Comparison of ENCODE assay signal across 3 cellular contexts in the genomic region with DNA sequence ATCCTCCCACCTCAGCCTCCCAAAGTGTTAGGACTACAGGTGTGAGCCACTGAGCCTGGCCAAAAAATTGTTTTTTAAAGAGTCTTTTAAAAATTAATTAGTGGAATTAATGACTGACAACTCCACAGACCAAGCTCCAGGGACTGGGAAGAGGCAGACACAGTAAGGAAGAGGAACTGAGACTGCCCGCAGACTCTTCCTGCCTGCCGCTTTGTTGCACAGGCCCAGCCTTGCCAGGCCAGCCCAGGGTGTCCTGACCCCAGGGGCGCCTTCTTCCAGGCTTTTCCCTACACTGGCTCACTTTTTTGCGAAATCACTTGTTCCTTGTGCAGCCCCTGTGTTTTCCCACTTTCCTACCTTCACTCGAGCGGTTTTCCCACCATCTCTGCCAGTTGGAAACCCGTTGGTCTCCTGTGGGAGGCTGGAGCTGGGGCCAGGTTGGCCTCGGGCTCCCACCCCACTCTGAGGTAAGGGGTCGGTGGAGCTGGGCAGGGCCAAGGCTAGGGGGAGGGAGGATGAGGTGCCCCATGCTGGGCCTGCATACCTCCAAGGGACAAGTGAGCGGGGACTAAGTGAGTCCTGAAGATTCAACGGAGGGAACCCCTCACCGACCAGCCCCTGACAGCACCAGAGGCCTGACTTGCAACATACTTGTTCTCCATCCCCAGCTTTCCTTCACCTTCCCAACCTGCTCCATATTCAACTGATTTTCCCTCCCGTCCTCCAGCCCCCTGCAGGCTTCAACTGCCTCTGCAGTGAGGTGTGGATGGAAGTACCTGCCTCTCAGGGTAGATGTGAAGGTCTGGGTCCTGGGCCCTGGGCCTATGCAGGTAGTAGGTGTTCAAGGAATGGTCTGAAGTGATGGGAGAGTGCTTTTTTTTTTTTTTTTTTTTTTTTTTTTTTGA.
A peak's percentile ranks its signal among the peaks of the same experiment; 100 is the strongest.
TF ChIP-seq lines count a peak whose summit lies in the region.

No MANE protein-coding gene starts in this region.

TF ChIP-seq in A549, 52 proteins besides CTCF, POLR2A, EP300 and RAD21:
- TF ChIP-seq HOXB5 (CRISPR knock-in tag; IDR thresholded peaks at IDR 0.05) (no peak), HEYL (CRISPR knock-in tag; IDR thresholded peaks at IDR 0.05) (no peak), HOXA7 (CRISPR knock-in tag; IDR thresholded peaks at IDR 0.05) (no peak), FOXS1 (CRISPR knock-in tag; IDR thresholded peaks at IDR 0.05) (no peak), RCOR1 (IDR thresholded peaks at IDR 0.05; ENCODE audit: low read depth, low read length) (no peak), CHD2 (IDR thresholded peaks at IDR 0.05; ENCODE audit: low read length, partially characterized antibody) (no peak), EHMT2 (IDR thresholded peaks at IDR 0.05; ENCODE audit: low read depth) (no peak), ZSCAN20 (CRISPR knock-in tag; IDR thresholded peaks at IDR 0.05) (no peak), ZNF302 (CRISPR knock-in tag; IDR thresholded peaks at IDR 0.05) (no peak), HOXB13 (CRISPR knock-in tag; IDR thresholded peaks at IDR 0.05; ENCODE audit: low read depth) (no peak), PHF8 (IDR thresholded peaks at IDR 0.05; ENCODE audit: borderline replicate concordance, low read depth) (no peak), NPAS2 (CRISPR knock-in tag; IDR thresholded peaks at IDR 0.05; ENCODE audit: borderline replicate concordance) (no peak), FOSL2 (IDR thresholded peaks at IDR 0.05) (no peak), FOSL2 (CRISPR knock-in tag; IDR thresholded peaks at IDR 0.05) (no peak), TP53 (CRISPR knock-in tag; IDR thresholded peaks at IDR 0.05) (no peak), RNF2 (IDR thresholded peaks at IDR 0.05; ENCODE audit: borderline replicate concordance, low read depth) (no peak), EHF (CRISPR knock-in tag; IDR thresholded peaks at IDR 0.05) (no peak), SREBF2 (IDR thresholded peaks at IDR 0.05) (no peak)
- TF ChIP-seq, protein P1, sequence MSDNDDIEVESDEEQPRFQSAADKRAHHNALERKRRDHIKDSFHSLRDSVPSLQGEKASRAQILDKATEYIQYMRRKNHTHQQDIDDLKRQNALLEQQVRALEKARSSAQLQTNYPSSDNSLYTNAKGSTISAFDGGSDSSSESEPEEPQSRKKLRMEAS (IDR thresholded peaks at IDR 0.05): no peak
- TF ChIP-seq, protein P2, sequence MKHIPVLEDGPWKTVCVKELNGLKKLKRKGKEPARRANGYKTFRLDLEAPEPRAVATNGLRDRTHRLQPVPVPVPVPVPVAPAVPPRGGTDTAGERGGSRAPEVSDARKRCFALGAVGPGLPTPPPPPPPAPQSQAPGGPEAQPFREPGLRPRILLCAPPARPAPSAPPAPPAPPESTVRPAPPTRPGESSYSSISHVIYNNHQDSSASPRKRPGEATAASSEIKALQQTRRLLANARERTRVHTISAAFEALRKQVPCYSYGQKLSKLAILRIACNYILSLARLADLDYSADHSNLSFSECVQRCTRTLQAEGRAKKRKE (CRISPR knock-in tag; IDR thresholded peaks at IDR 0.05; ENCODE audit: low read depth): no peak

TF ChIP-seq in GM23338, 12 proteins besides CTCF, POLR2A, EP300 and RAD21 (continues in another document):
- TF ChIP-seq ZNF114 (CRISPR knock-in tag; IDR thresholded peaks at IDR 0.05) (no peak), ZNF331 (CRISPR knock-in tag; IDR thresholded peaks at IDR 0.05; ENCODE audit: low read depth) (no peak), EZH2phosphoT487 (IDR thresholded peaks at IDR 0.05; ENCODE audit: unreplicated experiment) (no peak), NANOG (IDR thresholded peaks at IDR 0.05; ENCODE audit: borderline replicate concordance) (no peak), EZH2 (IDR thresholded peaks at IDR 0.05; ENCODE audit: low read depth, unreplicated experiment) (no peak), POLR2AphosphoS5 (IDR thresholded peaks at IDR 0.05; ENCODE audit: low read depth) (no peak), JUNB (IDR thresholded peaks at IDR 0.05; ENCODE audit: unreplicated experiment) (no peak), STAT1 (IDR thresholded peaks at IDR 0.05; ENCODE audit: unreplicated experiment) (no peak)
- TF ChIP-seq, protein P3, sequence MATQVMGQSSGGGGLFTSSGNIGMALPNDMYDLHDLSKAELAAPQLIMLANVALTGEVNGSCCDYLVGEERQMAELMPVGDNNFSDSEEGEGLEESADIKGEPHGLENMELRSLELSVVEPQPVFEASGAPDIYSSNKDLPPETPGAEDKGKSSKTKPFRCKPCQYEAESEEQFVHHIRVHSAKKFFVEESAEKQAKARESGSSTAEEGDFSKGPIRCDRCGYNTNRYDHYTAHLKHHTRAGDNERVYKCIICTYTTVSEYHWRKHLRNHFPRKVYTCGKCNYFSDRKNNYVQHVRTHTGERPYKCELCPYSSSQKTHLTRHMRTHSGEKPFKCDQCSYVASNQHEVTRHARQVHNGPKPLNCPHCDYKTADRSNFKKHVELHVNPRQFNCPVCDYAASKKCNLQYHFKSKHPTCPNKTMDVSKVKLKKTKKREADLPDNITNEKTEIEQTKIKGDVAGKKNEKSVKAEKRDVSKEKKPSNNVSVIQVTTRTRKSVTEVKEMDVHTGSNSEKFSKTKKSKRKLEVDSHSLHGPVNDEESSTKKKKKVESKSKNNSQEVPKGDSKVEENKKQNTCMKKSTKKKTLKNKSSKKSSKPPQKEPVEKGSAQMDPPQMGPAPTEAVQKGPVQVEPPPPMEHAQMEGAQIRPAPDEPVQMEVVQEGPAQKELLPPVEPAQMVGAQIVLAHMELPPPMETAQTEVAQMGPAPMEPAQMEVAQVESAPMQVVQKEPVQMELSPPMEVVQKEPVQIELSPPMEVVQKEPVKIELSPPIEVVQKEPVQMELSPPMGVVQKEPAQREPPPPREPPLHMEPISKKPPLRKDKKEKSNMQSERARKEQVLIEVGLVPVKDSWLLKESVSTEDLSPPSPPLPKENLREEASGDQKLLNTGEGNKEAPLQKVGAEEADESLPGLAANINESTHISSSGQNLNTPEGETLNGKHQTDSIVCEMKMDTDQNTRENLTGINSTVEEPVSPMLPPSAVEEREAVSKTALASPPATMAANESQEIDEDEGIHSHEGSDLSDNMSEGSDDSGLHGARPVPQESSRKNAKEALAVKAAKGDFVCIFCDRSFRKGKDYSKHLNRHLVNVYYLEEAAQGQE (IDR thresholded peaks at IDR 0.05; ENCODE audit: unreplicated experiment): no peak

TF ChIP-seq in HepG2, 621 proteins besides CTCF, POLR2A, EP300 and RAD21:
- TF ChIP-seq SIN3A (IDR thresholded peaks at IDR 0.05; ENCODE audit: borderline replicate concordance, low read depth, low read length) (no peak), FOXC1 (CRISPR knock-in tag; IDR thresholded peaks at IDR 0.05; ENCODE audit: borderline replicate concordance) (no peak), TCF12 (IDR thresholded peaks at IDR 0.05) (no peak), TCF12 (CRISPR knock-in tag; IDR thresholded peaks at IDR 0.05) (no peak)
- TF ChIP-seq, protein P4, sequence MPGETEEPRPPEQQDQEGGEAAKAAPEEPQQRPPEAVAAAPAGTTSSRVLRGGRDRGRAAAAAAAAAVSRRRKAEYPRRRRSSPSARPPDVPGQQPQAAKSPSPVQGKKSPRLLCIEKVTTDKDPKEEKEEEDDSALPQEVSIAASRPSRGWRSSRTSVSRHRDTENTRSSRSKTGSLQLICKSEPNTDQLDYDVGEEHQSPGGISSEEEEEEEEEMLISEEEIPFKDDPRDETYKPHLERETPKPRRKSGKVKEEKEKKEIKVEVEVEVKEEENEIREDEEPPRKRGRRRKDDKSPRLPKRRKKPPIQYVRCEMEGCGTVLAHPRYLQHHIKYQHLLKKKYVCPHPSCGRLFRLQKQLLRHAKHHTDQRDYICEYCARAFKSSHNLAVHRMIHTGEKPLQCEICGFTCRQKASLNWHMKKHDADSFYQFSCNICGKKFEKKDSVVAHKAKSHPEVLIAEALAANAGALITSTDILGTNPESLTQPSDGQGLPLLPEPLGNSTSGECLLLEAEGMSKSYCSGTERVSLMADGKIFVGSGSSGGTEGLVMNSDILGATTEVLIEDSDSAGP (CRISPR knock-in tag; IDR thresholded peaks at IDR 0.05; ENCODE audit: borderline replicate concordance): 0 out of 2 replicates have a peak, but pooled peaks have one; percentile 22
